9 cellular contexts compared by ENCODE assay signal in the genomic region with DNA sequence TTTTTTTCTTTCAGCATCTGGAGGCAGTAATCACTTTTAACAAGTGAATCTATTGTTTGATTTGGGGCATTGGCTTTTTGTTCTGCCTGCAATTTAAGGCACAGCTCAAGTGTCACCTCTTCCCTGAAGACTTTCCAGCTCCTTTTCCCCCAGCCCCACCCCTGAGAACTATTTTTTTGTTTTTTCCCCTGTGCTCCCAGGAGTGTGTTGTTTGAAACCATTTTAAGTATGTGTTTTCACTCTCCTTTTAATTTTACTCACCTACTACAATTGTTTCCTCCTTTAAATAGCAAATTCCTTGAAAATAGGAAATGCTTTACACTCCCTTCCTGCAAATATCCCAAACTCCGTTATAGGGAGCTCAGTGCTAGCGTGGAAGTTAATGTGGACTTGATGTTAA.
"Had no signal": no experiment of that assay in that cellular context is flagged by ENCODE, and none has a peak within 500 bp of the region (broad histone marks: within the 10 kb centered on the region; RNA-seq: fewer than 3 reads in every experiment).

No MANE protein-coding gene starts in this region.

- H3K4me2 ChIP-seq: KMS-11 had no signal

- H3K9ac ChIP-seq: KMS-11 had no signal

- ATAC-seq: HepG2 had no signal

- FAIRE-seq: H54, HepG2 had no signal

- H3K27ac ChIP-seq: HL-60, KMS-11 had no signal

- DNase-seq: GOT3, H9, HCEC 1CT, Karpas-422, KBM-7 had no signal
